15 cellular contexts compared by ENCODE assay signal in the genomic region with DNA sequence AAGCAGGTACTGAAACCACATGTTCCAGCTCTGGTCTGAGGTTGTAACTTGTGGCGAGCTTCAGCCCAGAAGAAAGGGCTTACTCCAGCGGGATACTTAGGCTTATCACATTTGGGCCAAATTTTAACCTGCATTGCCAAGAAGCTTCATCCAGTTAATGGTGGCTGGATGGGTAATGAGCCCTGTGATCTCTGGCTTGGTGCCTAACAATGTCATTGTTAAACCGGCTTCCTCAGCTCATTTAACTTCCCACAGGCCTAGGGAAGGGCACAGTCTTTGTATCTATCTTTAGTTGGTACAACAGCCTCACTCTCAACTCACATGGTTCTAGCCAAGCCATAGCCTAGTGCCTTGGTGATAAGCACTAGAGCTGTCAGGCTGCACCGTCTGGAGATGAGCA. TPM values are rescaled to one million over a fixed set of nuclear protein-coding genes. Genes with fewer than 3 reads are reported as not detected.
DNase-seq lines count a peak whose midpoint lies in the region; ATAC-seq and TF ChIP-seq lines count a peak whose summit lies in the region.
"Had no signal": no experiment of that assay in that cellular context is flagged by ENCODE, and none has a peak within 500 bp of the region (broad histone marks: within the 10 kb centered on the region; RNA-seq: fewer than 3 reads in every experiment).

No MANE protein-coding gene starts in this region.

- H3K4me3 Mint-ChIP-seq in nephron, result no peak overlapping the region
- H3K4me3 Mint-ChIP-seq: activated CD8-positive, alpha-beta T cell treated with anti-CD3 and anti-CD28 coated beads, Interleukin-2, amount 10 ng/mL, durations not matched to agents 7 days and 5 days; brain had no signal

- peaks cover 36% of the 10 kb centered on the region for H3K4me1 Mint-ChIP-seq in nephron

- peak overlapping the region in 2 of 3 experiments; percentile 12 to 15 for H3K27ac Mint-ChIP-seq in nephron
- H3K27ac Mint-ChIP-seq: activated CD8-positive, alpha-beta T cell treated with anti-CD3 and anti-CD28 coated beads, Interleukin-2, amount 10 ng/mL, durations not matched to agents 7 days and 5 days had no signal

- no peak for TF ChIP-seq CTCF in nephron (IDR thresholded peaks at IDR 0.05; ENCODE audit: unreplicated experiment in 3 of 3)

- H3K36me3 Mint-ChIP-seq in nephron (ENCODE audit: low read depth), result no peaks in the 10 kb centered on the region
- H3K36me3 Mint-ChIP-seq: brain had no signal

- H3K9me3 Mint-ChIP-seq in nephron, result no peaks in the 10 kb centered on the region
- H3K9me3 Mint-ChIP-seq: brain had no signal

- ATAC-seq in esophagus mucosa (peak; percentile 55), GM18867 (IDR thresholded peaks at IDR 0.05; ENCODE audit: unreplicated experiment) (no peak)
- ATAC-seq: activated CD8-positive, alpha-beta T cell treated with anti-CD3 and anti-CD28 coated beads, Interleukin-2, amount 10 ng/mL, durations not matched to agents 7 days and 5 days; mucosa of descending colon had no signal

- H3K27me3 Mint-ChIP-seq in nephron (ENCODE audit: low read depth), result no peaks in the 10 kb centered on the region

- peak; percentile 7 for DNase-seq in DMS79 (lab: John Stamatoyannopoulos, UW)
- peak; percentile 54 for DNase-seq in NCI-H82 (lab: John Stamatoyannopoulos, UW)
- DNase-seq in GOT3 (lab: John Stamatoyannopoulos, UW), result no peak
- DNase-seq in medulla oblongata (ENCODE audit: extremely low spot score), result no peak
- no peak for DNase-seq in GM19240 (ENCODE audit: insufficient read length, low spot score)
- DNase-seq: activated CD8-positive, alpha-beta T cell treated with anti-CD3 and anti-CD28 coated beads, Interleukin-2, amount 10 ng/mL, durations not matched to agents 7 days and 5 days; activated gamma-delta T cell; foreskin melanocyte; mucosa of descending colon; MV-4-11; testis had no signal

RNA-seq across cellular contexts. Expression of a gene that starts 43.6 kb away (rescaled TPM):
- total RNA-seq in esophagus mucosa, result 0.32 TPM
- total RNA-seq: activated CD8-positive, alpha-beta T cell treated with anti-CD3 and anti-CD28 coated beads, Interleukin-2, amount 10 ng/mL, durations not matched to agents 7 days and 5 days; mucosa of descending colon had no signal

Comparison
In these comparisons a context has a peak if more than half of its experiments do, and no peak if none do; other contexts are left out.
1. DNase-seq: peak in DMS79 (single experiment) and NCI-H82 (single experiment); none in GOT3 (single experiment), medulla oblongata (single experiment) and GM19240 (single experiment).